8 cellular contexts compared by ENCODE assay signal in genomic region chr15:24772709-24773373, GRCh38.
DNase-seq lines count a peak whose midpoint lies in the region; ATAC-seq and TF ChIP-seq lines count a peak whose summit lies in the region.

No MANE protein-coding gene starts in this region.

- peaks cover 22% of the 10 kb centered on the region for H3K9me3 ChIP-seq in BLaER1

- H4K20me1 ChIP-seq in BLaER1, result no peaks in the 10 kb centered on the region

- H3K4me2 ChIP-seq in BLaER1 (peak overlapping the region; percentile 21), mesendoderm (ENCODE audit: low read length) (no peak overlapping the region)

- TF ChIP-seq CTCF in epithelial cell of esophagus (IDR thresholded peaks at IDR 0.05; ENCODE audit: insufficient read depth, low read depth, low read length, missing control alignments), result no peak

- H3K18ac ChIP-seq in mesendoderm (ENCODE audit: low read length), result no peak overlapping the region

- no peak overlapping the region for H2BK15ac ChIP-seq in mesendoderm (replicated peaks; ENCODE audit: low read depth)

- H3K23ac ChIP-seq in mesendoderm (ENCODE audit: low read length), result no peak overlapping the region

- no peak for ATAC-seq in GM21390 (IDR thresholded peaks at IDR 0.05; ENCODE audit: unreplicated experiment)

- DNase-seq in NCI-H1930 (lab: John Stamatoyannopoulos, UW) (peak; percentile 53 to 64), activated T-cell treated with anti-CD3 and anti-CD28 coated beads for 1 hour (ENCODE audit: low read depth) (peak; percentile 18), epithelial cell of esophagus (ENCODE audit: low read depth) (peak; percentile 88), mesendoderm (peak; percentile 88), NCI-H345 treated with DMSO at 0.1 percent for 48 hours (lab: John Stamatoyannopoulos, UW; ENCODE audit: unreplicated experiment) (no peak)
- peak; percentile 30 for DNase-seq in stimulated activated CD8-positive, alpha-beta memory T cell treated with anti-CD3 and anti-CD28 coated beads, Interleukin-12 subunit alpha, Interleukin-12 subunit beta, amount 100 ng/mL, for 4 hours (ENCODE audit: low read depth)

- H3K4me3 ChIP-seq in BLaER1 (peak overlapping the region; percentile 58), epithelial cell of esophagus (ENCODE audit: low read length) (peak overlapping the region; percentile 59), mesendoderm (ENCODE audit: low read length) (no peak overlapping the region)

- no peaks in the 10 kb centered on the region for H3K79me1 ChIP-seq in mesendoderm (ENCODE audit: low read length)

- no peaks in the 10 kb centered on the region for H3K36me3 ChIP-seq in BLaER1
- H3K36me3 ChIP-seq in mesendoderm (ENCODE audit: control insufficient read depth, insufficient read depth, low read length), result no peaks in the 10 kb centered on the region

- peak overlapping the region; percentile 38 for H3K4ac ChIP-seq in mesendoderm (ENCODE audit: low read depth, low read length)

- no peaks in the 10 kb centered on the region for H3K27me3 ChIP-seq in BLaER1
- no peaks in the 10 kb centered on the region for H3K27me3 ChIP-seq in mesendoderm (ENCODE audit: insufficient read depth, low read length, poor library complexity)

- no peaks in the 10 kb centered on the region for H3K79me2 ChIP-seq in mesendoderm (ENCODE audit: control insufficient read depth, insufficient read depth, low read length)

- H2BK5ac ChIP-seq in mesendoderm (ENCODE audit: low read length), result peak overlapping the region; percentile 57

- H2BK120ac ChIP-seq in mesendoderm (ENCODE audit: low read depth, low read length), result no peak overlapping the region

- H3K9ac ChIP-seq in BLaER1 (no peak overlapping the region), mesendoderm (ENCODE audit: low read length) (peak overlapping the region; percentile 48)

- no peaks in the 10 kb centered on the region for H3K4me1 ChIP-seq in BLaER1
- H3K4me1 ChIP-seq in mesendoderm (ENCODE audit: control insufficient read depth, low read depth, low read length), result no peaks in the 10 kb centered on the region

- no CpG with 5 or more reads among the region's 47 CpGs for WGBS in mesendoderm (ENCODE audit: extremely low coverage, insufficient coverage, low lambda C conversion rate)

- no peak overlapping the region for H4K5ac ChIP-seq in mesendoderm (ENCODE audit: low read length)

- H4K8ac ChIP-seq in mesendoderm (ENCODE audit: low read depth, low read length), result no peak overlapping the region

- H3K56ac ChIP-seq in mesendoderm (ENCODE audit: low read length), result peak overlapping the region; percentile 78

- H3K27ac ChIP-seq in BLaER1 (no peak overlapping the region), mesendoderm (ENCODE audit: low read depth, low read length) (peak overlapping the region; percentile 54)

- no peak overlapping the region for H2AK5ac ChIP-seq in mesendoderm (ENCODE audit: low read length)
